13 cellular contexts compared by ENCODE assay signal in the genomic region with DNA sequence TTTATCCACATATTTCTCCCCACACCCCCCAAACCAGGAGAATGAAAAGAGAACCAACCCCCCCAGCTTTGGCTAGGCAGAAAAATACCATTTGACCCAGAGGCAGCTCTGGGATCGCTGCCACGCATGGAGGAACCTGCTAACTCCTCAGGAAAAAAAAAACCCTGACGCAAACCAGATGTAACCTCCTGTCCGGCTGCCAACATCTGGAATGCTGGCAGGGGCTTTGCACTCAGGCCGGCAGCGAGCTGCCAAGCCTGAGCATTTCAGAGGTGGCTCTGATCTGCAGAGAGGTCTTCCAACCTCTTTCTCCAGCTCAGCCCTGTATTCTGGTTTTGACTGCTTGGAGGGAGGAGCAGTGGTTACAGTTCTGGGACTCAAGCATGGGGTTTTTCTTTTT. TPM values are rescaled to one million over a fixed set of nuclear protein-coding genes. Genes with fewer than 3 reads are reported as not detected.
A peak's percentile ranks its signal among the peaks of the same experiment; 100 is the strongest.
DNase-seq lines count a peak whose midpoint lies in the region; ATAC-seq, FAIRE-seq and TF ChIP-seq lines count a peak whose summit lies in the region.
"Had no signal": no experiment of that assay in that cellular context is flagged by ENCODE, and none has a peak within 500 bp of the region (broad histone marks: within the 10 kb centered on the region; RNA-seq: fewer than 3 reads in every experiment).

No MANE protein-coding gene starts in this region.

- no peak overlapping the region for H3K4me3 Mint-ChIP-seq in nephron progenitor cell

- no peak for ATAC-seq in A549
- ATAC-seq in HG02678 (IDR thresholded peaks at IDR 0.05; ENCODE audit: unreplicated experiment), result no peak

- H3K4me2 ChIP-seq in A549, result peak overlapping the region; percentile 91

- in situ Hi-C loops in GM13976 (cut with MboI; ENCODE audit: low sequenced_read_pairs, unreplicated experiment), result no loop called here

- peak overlapping the region; percentile 98 for H3K27ac ChIP-seq in A549

- CTCF ChIA-PET in A549 (lab: Yijun Ruan, JAX), result interaction anchor here (0.6 to 37.5 kb wide), 16 partner anchors 9 to 368 kb away, joined by 3 to 822 read pairs (median 7); a partner anchor contains a TSS

- TF ChIP-seq RAD21 in A549 (conservative IDR thresholded peaks at IDR 0.05 in 1 of 2, IDR thresholded peaks at IDR 0.05 in 1 of 2), result no peak

- TF ChIP-seq CTCF in A549 (IDR thresholded peaks at IDR 0.05) (no peak), fibroblast of the aortic adventitia (IDR thresholded peaks at IDR 0.05; ENCODE audit: insufficient read depth, low read length) (no peak), nephron progenitor cell (IDR thresholded peaks at IDR 0.05) (no peak), GM13976 (IDR thresholded peaks at IDR 0.05; ENCODE audit: borderline replicate concordance, control extremely low read depth, extremely low read depth, insufficient read depth, missing control alignments) (no peak)

- 43% methylated on average over 6 of the region's 6 CpGs for WGBS in A549 (ENCODE audit: missing lambda C conversion rate)

- DNase-seq in A549 (ENCODE audit: low read depth in 1 of 2, low spot score in 1 of 2), result no peak
- DNase-seq in SK-N-DZ (ENCODE audit: low spot score), result peak; percentile 73
- DNase-seq in fibroblast of the aortic adventitia (ENCODE audit: low read depth), result peak; percentile 99
- no peak for DNase-seq in nephron progenitor cell
- DNase-seq in GM19239 (ENCODE audit: insufficient read length, low spot score), result no peak
- DNase-seq in dermis blood vessel endothelial cell, result no peak
- no peak for DNase-seq in GM13976 (ENCODE audit: low spot score)
- DNase-seq: ACHN; cerebellar nuclear complex; NCI-H2171 treated with DMSO at 0.1 percent for 48 hours; stimulated activated CD8-positive, alpha-beta memory T cell treated with anti-CD3 and anti-CD28 coated beads, Interleukin-4, amount 100 ng/mL, for 48 hours had no signal

- TF ChIP-seq EP300 in A549 (IDR thresholded peaks at IDR 0.05), result no peak

- peaks cover 58% of the 10 kb centered on the region for H3K4me1 Mint-ChIP-seq in nephron progenitor cell

- no peak for FAIRE-seq in A549 (lab: Jason Lieb, UNC)
- FAIRE-seq in GM19239 (lab: Jason Lieb, UNC), result no peak

- H3K9me3 Mint-ChIP-seq in nephron progenitor cell, result no peaks in the 10 kb centered on the region

- peaks cover 9% of the 10 kb centered on the region for H3K27me3 Mint-ChIP-seq in nephron progenitor cell (ENCODE audit: low read depth, poor library complexity)

- H3K27ac Mint-ChIP-seq in nephron progenitor cell, result peak overlapping the region; percentile 16

- peaks cover 95% of the 10 kb centered on the region for H3K4me1 ChIP-seq in A549

- no peak for TF ChIP-seq POLR2A in A549 (IDR thresholded peaks at IDR 0.05; ENCODE audit: low read length)

- H3K36me3 Mint-ChIP-seq in nephron progenitor cell (ENCODE audit: low read depth), result peaks cover 39% of the 10 kb centered on the region

- H3K9me3 ChIP-seq in A549, result no peaks in the 10 kb centered on the region

- H3K4me3 ChIP-seq in A549 (peak overlapping the region; percentile 78), fibroblast of the aortic adventitia (ENCODE audit: low read depth, low read length) (no peak overlapping the region)

- POLR2A ChIA-PET in A549 (lab: Yijun Ruan, JAX), result interaction anchor here (0.6 to 1.6 kb wide), 2 partner anchors 9 kb away, joined by 3 to 7 read pairs; no protein-coding TSS in a partner anchor

TF ChIP-seq in A549, 52 proteins besides CTCF, POLR2A, EP300 and RAD21:
- TF ChIP-seq, protein P1, sequence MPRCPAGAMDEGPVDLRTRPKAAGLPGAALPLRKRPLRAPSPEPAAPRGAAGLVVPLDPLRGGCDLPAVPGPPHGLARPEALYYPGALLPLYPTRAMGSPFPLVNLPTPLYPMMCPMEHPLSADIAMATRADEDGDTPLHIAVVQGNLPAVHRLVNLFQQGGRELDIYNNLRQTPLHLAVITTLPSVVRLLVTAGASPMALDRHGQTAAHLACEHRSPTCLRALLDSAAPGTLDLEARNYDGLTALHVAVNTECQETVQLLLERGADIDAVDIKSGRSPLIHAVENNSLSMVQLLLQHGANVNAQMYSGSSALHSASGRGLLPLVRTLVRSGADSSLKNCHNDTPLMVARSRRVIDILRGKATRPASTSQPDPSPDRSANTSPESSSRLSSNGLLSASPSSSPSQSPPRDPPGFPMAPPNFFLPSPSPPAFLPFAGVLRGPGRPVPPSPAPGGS (IDR thresholded peaks at IDR 0.05), result no peak
- TF ChIP-seq JUN (IDR thresholded peaks at IDR 0.05), result peak; percentile 45 to 63; a peak in 2 of 5 replicates
- TF ChIP-seq, protein P2, sequence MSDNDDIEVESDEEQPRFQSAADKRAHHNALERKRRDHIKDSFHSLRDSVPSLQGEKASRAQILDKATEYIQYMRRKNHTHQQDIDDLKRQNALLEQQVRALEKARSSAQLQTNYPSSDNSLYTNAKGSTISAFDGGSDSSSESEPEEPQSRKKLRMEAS (IDR thresholded peaks at IDR 0.05), result 0 out of 2 replicates have a peak, but pooled peaks have one; percentile 9

RNA-seq across cellular contexts. Expression of a gene that starts 8.2 kb away (rescaled TPM):
- polyA plus RNA-seq in A549 (2011; rRNA removed), result 1,080 and 1,577 TPM in 2 replicates
- 1,069 and 1,422 TPM in 2 replicates for polyA plus RNA-seq in A549 (2012; cell fraction: cytosol; rRNA removed)
- 982 and 1,044 TPM in 2 replicates for polyA plus RNA-seq in A549 (2012; cell fraction: nucleus; rRNA removed)
- polyA plus RNA-seq in A549 (2017; fragmentation: RNase III; extraction: RNeasy Plus Mini Kit Qiagen cat#74134 plus additional on column Dnase treatment), result 1,501 to 1,941 TPM (median 1,829 TPM) in 3 replicates
- 1,444 and 1,452 TPM in 2 replicates for polyA minus RNA-seq in A549 (2011; rRNA and poly(A)+ RNA removed)
- 21.3 and 26.0 TPM in 2 replicates for polyA plus RNA-seq in SK-N-DZ (2014; cell fraction: cytosol; rRNA removed)
- polyA plus RNA-seq in SK-N-DZ (2014; cell fraction: nucleus; rRNA removed), result 15.1 and 20.9 TPM in 2 replicates
- 314 and 706 TPM in 2 replicates for total RNA-seq in fibroblast of the aortic adventitia (ENCODE audit: low replicate concordance)
- 375 and 706 TPM in 2 replicates for total RNA-seq in dermis blood vessel endothelial cell

RNA-seq across cellular contexts. Expression of a gene that starts 33.7 kb away (rescaled TPM):
- polyA plus RNA-seq in A549 (2011; rRNA removed) (273 and 416 TPM in 2 replicates), A549 (2017; fragmentation: RNase III; extraction: RNeasy Plus Mini Kit Qiagen cat#74134 plus additional on column Dnase treatment) (210 to 241 TPM (median 226 TPM) in 3 replicates)
- 78.4 and 82.0 TPM in 2 replicates for polyA plus RNA-seq in A549 (2012; cell fraction: cytosol; rRNA removed)
- 75.2 and 121 TPM in 2 replicates for polyA plus RNA-seq in A549 (2012; cell fraction: nucleus; rRNA removed)
- polyA minus RNA-seq in A549 (2011; rRNA and poly(A)+ RNA removed), result 83.1 and 83.3 TPM in 2 replicates
- 345 and 397 TPM in 2 replicates for polyA plus RNA-seq in SK-N-DZ (2014; cell fraction: cytosol; rRNA removed)
- 344 and 450 TPM in 2 replicates for polyA plus RNA-seq in SK-N-DZ (2014; cell fraction: nucleus; rRNA removed)
- total RNA-seq in fibroblast of the aortic adventitia (ENCODE audit: low replicate concordance) (25.3 and 145 TPM in 2 replicates), dermis blood vessel endothelial cell (39.3 and 152 TPM in 2 replicates)

RNA-seq across cellular contexts. Expression of a gene that starts 50.0 kb away (rescaled TPM):
- polyA plus RNA-seq in A549 (2011; rRNA removed), result 24.2 and 45.9 TPM in 2 replicates
- 18.0 and 30.2 TPM in 2 replicates for polyA plus RNA-seq in A549 (2012; cell fraction: cytosol; rRNA removed)
- 83.8 and 125 TPM in 2 replicates for polyA plus RNA-seq in A549 (2012; cell fraction: nucleus; rRNA removed)
- polyA plus RNA-seq in A549 (2017; fragmentation: RNase III; extraction: RNeasy Plus Mini Kit Qiagen cat#74134 plus additional on column Dnase treatment), result 61.6 to 75.9 TPM (median 73.5 TPM) in 3 replicates
- 62.8 and 79.7 TPM in 2 replicates for polyA minus RNA-seq in A549 (2011; rRNA and poly(A)+ RNA removed)
- polyA plus RNA-seq in SK-N-DZ (2014; cell fraction: cytosol; rRNA removed), result 0.09 TPM in 1 of 2 replicates, not detected in the other
- polyA plus RNA-seq in SK-N-DZ (2014; cell fraction: nucleus; rRNA removed), result not detected in 2 replicates
- total RNA-seq in fibroblast of the aortic adventitia (ENCODE audit: low replicate concordance), result not detected in 2 replicates
- total RNA-seq in dermis blood vessel endothelial cell, result not detected in 2 replicates
- total RNA-seq: pulmonary artery endothelial cell had no signal

Comparison
In these comparisons a context has a peak if more than half of its experiments do, and no peak if none do; other contexts are left out.
1. DNase-seq: peak in SK-N-DZ (single experiment) and fibroblast of the aortic adventitia (single experiment); none in A549 (0 of 2), nephron progenitor cell (single experiment), GM19239 (single experiment), dermis blood vessel endothelial cell (single experiment) and GM13976 (single experiment).